Comparison of ENCODE assay signal across 29 cellular contexts in the genomic region with DNA sequence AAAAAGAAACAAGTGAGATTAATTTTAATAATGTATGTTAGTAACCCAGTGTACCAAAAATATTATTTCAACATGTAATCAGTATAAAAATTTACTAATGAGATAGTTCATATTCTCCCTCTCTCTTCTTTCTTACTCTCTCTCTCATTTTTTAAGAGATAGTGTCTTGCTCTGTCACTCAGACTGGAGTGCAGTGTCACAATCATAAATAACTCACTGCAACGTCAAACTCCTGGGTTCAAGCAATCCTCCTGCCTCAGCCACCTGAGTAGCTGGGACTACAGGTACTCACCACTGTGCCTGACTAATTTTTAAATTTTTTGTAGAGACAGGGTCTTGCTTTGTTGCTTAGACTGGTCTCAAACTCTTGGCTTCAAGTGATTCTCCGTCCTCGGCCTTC.
"Had no signal": no experiment of that assay in that cellular context is flagged by ENCODE, and none has a peak within 500 bp of the region (broad histone marks: within the 10 kb centered on the region; RNA-seq: fewer than 3 reads in every experiment).

No MANE protein-coding gene starts in this region.

- H3K4me3 ChIP-seq: stomach, suprapubic skin, testis, thoracic aorta, thyroid gland, tibial artery, tibial nerve, transverse colon, upper lobe of left lung, upper lobe of right lung, uterus, vagina had no signal

- H3K27ac ChIP-seq: stomach, suprapubic skin, testis, thoracic aorta, thyroid gland, tibial artery, tibial nerve, transverse colon, upper lobe of left lung, upper lobe of right lung, uterus, vagina had no signal

- H3K27ac Mint-ChIP-seq: stimulated activated effector memory CD8-positive, alpha-beta T cell treated with anti-CD3 and anti-CD28 coated beads, Interleukin-12 subunit alpha, Interleukin-12 subunit beta, amount 100 ng/mL, for 72 hours; stimulated activated memory B cell treated with anti-CD40 and anti-IgM and Interleukin-4, amounts not matched to agents 10 μg/mL and 1 μg/mL and 100 μg/mL, for 72 hours; stimulated activated naive B cell treated with anti-CD40 and anti-IgM and Interleukin-4, amounts not matched to agents 10 μg/mL and 1 μg/mL and 100 μg/mL, for 72 hours; stimulated activated naive CD8-positive, alpha-beta T cell treated with anti-CD3 and anti-CD28 coated beads, Interleukin-15, amount 100 ng/mL, for 72 hours; stimulated activated naive CD8-positive, alpha-beta T cell treated with anti-CD3 and anti-CD28 coated beads, Interleukin-15, Interleukin-2, amounts not matched to agents 100 ng/mL and 50 ng/mL, for 24 hours; type B pancreatic cell had no signal

- DNase-seq: stimulated activated CD4-positive, alpha-beta T cell treated with anti-CD3 and anti-CD28 coated beads, Interleukin-2, amount 100 ng/mL, for 48 hours; stimulated activated CD4-positive, alpha-beta T cell treated with anti-CD3 and anti-CD28 coated beads, Interleukin-4, amount 100 ng/mL, for 1 hour; stimulated activated CD4-positive, alpha-beta T cell treated with anti-CD3 and anti-CD28 coated beads, Interleukin-4, amount 100 ng/mL, for 24 hours; stimulated activated CD4-positive, alpha-beta T cell treated with anti-CD3 and anti-CD28 coated beads, Interleukin-4, amount 100 ng/mL, for 4 hours; stimulated activated CD8-positive, alpha-beta memory T cell treated with anti-CD3 and anti-CD28 coated beads, Interleukin-4, amount 100 ng/mL, for 48 hours; stimulated activated naive B cell treated with anti-CD40 and anti-IgM and Interleukin-4, amounts not matched to agents 10 μg/mL and 1 μg/mL and 100 μg/mL, for 72 hours; stimulated activated naive CD4-positive, alpha-beta T cell; stimulated activated naive CD4-positive, alpha-beta T cell treated with Interleukin-2 at 50 U/mL for 16 hours; stimulated activated naive CD8-positive, alpha-beta T cell treated with anti-CD3 and anti-CD28 coated beads, Interleukin-15, amount 100 ng/mL, for 72 hours; stimulated activated naive CD8-positive, alpha-beta T cell treated with anti-CD3 and anti-CD28 coated beads, Interleukin-15, Interleukin-2, amounts not matched to agents 100 U/mL and 50 U/mL, for 24 hours; stomach; substantia nigra; testis; thyroid gland; tibial artery; transverse colon; trophoblast cell; upper lobe of left lung; upper lobe of right lung; uterus had no signal

- H3K4me3 Mint-ChIP-seq: stimulated activated effector memory CD8-positive, alpha-beta T cell treated with anti-CD3 and anti-CD28 coated beads, Interleukin-12 subunit alpha, Interleukin-12 subunit beta, amount 100 ng/mL, for 72 hours; stimulated activated memory B cell treated with anti-CD40 and anti-IgM and Interleukin-4, amounts not matched to agents 10 μg/mL and 1 μg/mL and 100 μg/mL, for 72 hours; stimulated activated naive B cell treated with anti-CD40 and anti-IgM and Interleukin-4, amounts not matched to agents 10 μg/mL and 1 μg/mL and 100 μg/mL, for 72 hours; stimulated activated naive CD8-positive, alpha-beta T cell treated with anti-CD3 and anti-CD28 coated beads, Interleukin-15, amount 100 ng/mL, for 72 hours; stimulated activated naive CD8-positive, alpha-beta T cell treated with anti-CD3 and anti-CD28 coated beads, Interleukin-15, Interleukin-2, amounts not matched to agents 100 ng/mL and 50 ng/mL, for 24 hours; type B pancreatic cell had no signal

- FAIRE-seq: urothelium cell line had no signal

- H3K9me3 Mint-ChIP-seq: stimulated activated effector memory CD8-positive, alpha-beta T cell treated with anti-CD3 and anti-CD28 coated beads, Interleukin-12 subunit alpha, Interleukin-12 subunit beta, amount 100 ng/mL, for 72 hours; stimulated activated memory B cell treated with anti-CD40 and anti-IgM and Interleukin-4, amounts not matched to agents 10 μg/mL and 1 μg/mL and 100 μg/mL, for 72 hours had no signal

- H3K27me3 ChIP-seq: stomach, suprapubic skin, testis, thyroid gland, tibial artery, tibial nerve, transverse colon, upper lobe of left lung, upper lobe of right lung, uterus, vagina had no signal

- H3K4me1 Mint-ChIP-seq: stimulated activated effector memory CD8-positive, alpha-beta T cell treated with anti-CD3 and anti-CD28 coated beads, Interleukin-12 subunit alpha, Interleukin-12 subunit beta, amount 100 ng/mL, for 72 hours had no signal

- H3K4me1 ChIP-seq: stomach, suprapubic skin, testis, transverse colon, upper lobe of left lung, upper lobe of right lung, uterus, vagina had no signal

- H3K27me3 Mint-ChIP-seq: stimulated activated memory B cell treated with anti-CD40 and anti-IgM and Interleukin-4, amounts not matched to agents 10 μg/mL and 1 μg/mL and 100 μg/mL, for 72 hours; stimulated activated naive B cell treated with anti-CD40 and anti-IgM and Interleukin-4, amounts not matched to agents 10 μg/mL and 1 μg/mL and 100 μg/mL, for 72 hours; stimulated activated naive CD8-positive, alpha-beta T cell treated with anti-CD3 and anti-CD28 coated beads, Interleukin-15, amount 100 ng/mL, for 72 hours; stimulated activated naive CD8-positive, alpha-beta T cell treated with anti-CD3 and anti-CD28 coated beads, Interleukin-15, Interleukin-2, amounts not matched to agents 100 ng/mL and 50 ng/mL, for 24 hours; type B pancreatic cell had no signal

- H3K9me3 ChIP-seq: stomach, suprapubic skin, testis, thoracic aorta, thyroid gland, tibial artery, tibial nerve, transverse colon, upper lobe of left lung, upper lobe of right lung, uterus, vagina had no signal

- ATAC-seq: stimulated activated effector memory CD8-positive, alpha-beta T cell treated with anti-CD3 and anti-CD28 coated beads, Interleukin-12 subunit alpha, Interleukin-12 subunit beta, amount 100 ng/mL, for 72 hours; stimulated activated memory B cell treated with anti-CD40 and anti-IgM and Interleukin-4, amounts not matched to agents 10 μg/mL and 1 μg/mL and 100 μg/mL, for 72 hours; stimulated activated naive B cell treated with anti-CD40 and anti-IgM and Interleukin-4, amounts not matched to agents 10 μg/mL and 1 μg/mL and 100 μg/mL, for 72 hours; stimulated activated naive CD8-positive, alpha-beta T cell treated with anti-CD3 and anti-CD28 coated beads, Interleukin-15, Interleukin-2, amounts not matched to agents 100 U/mL and 50 U/mL, for 24 hours; upper lobe of right lung had no signal

- H3K36me3 ChIP-seq: thyroid gland, uterus had no signal
